Comparison of ENCODE assay signal across 9 cellular contexts in the genomic region with DNA sequence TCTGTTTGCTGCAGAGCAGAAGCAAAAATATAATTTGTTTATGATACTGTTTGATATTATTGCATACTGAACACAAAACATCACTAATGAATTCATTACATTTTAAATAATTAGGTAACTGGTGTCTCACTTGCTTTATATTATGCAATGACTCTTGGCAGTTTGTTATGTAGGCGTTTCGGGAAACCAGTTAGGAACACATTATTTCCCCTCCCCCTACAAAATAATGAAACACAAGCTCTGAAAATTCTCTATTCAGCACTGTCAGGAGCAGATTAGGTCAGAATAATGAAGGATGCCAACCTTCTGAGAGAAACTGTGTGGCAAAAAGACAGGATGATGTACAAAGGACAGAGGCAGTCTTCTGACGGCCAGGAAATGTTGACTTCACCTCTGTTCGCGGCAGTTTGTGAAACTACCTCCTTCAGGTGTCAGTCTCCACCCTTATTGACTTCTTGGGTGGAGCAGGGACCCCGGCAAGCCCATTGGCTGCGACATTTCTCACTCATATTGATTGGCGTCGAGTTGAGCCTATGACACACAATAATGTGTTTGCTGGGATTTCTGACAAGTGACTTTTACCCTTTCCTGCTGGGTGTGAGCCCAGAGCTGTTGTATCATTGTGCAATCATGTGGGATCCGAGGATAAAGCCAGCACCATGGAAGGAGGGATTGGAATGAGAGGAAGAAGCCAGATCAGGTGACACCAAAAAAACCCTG. TPM values are rescaled to one million over a fixed set of nuclear protein-coding genes. Genes with fewer than 3 reads are reported as not detected.
DNase-seq lines count a peak whose midpoint lies in the region; ATAC-seq and TF ChIP-seq lines count a peak whose summit lies in the region.
"Had no signal": no experiment of that assay in that cellular context is flagged by ENCODE, and none has a peak within 500 bp of the region (broad histone marks: within the 10 kb centered on the region; RNA-seq: fewer than 3 reads in every experiment).

No MANE protein-coding gene starts in this region.

- WGBS in heart left ventricle, 4 donors = 58 to 79% (median 71%) methylated on average over 10 of the region's 10 CpGs

- CTCF ChIA-PET in activated naive CD4-positive, alpha-beta T cell treated with anti-CD3 and anti-CD28 coated beads, Interleukin-2, amount 10 ng/mL, durations not matched to agents 7 days and 5 days (lab: Charles Lee) = interaction anchor here (1.0 kb wide), 1 partner anchor 32 kb away, joined by 3 read pairs; no protein-coding TSS in a partner anchor

- peak; percentile 84 for DNase-seq in AG08396 (ENCODE audit: low spot score)
- DNase-seq in activated naive CD4-positive, alpha-beta T cell treated with anti-CD3 and anti-CD28 coated beads, Interleukin-2, amount 10 ng/mL, durations not matched to agents 7 days and 5 days = peak; percentile 65
- peak in 4 of 5 donors; percentile 56 to 67 (median 61) for DNase-seq in heart left ventricle
- peak; percentile 91 for DNase-seq in renal cortical epithelial cell (ENCODE audit: low read depth)
- no peak for DNase-seq in activated T-helper 2 cell treated with anti-CD3 and anti-CD28 coated beads, Interferon-gamma antibody, Interleukin-2, Interleukin-4, amounts not matched to agents 10 μg/mL and 5 μg/mL and 100 μg/mL, durations not matched to agents 14 hours and 24 hours and 36 hours (ENCODE audit: low spot score)
- no peak for DNase-seq in stimulated activated CD4-positive, alpha-beta T cell treated with anti-CD3 and anti-CD28 coated beads, Interleukin-1b, Interleukin-23, amount 100 ng/mL, for 48 hours
- no peak for DNase-seq in endothelial cell (ENCODE audit: low spot score)

- no peak overlapping the region for H3K4me3 Mint-ChIP-seq in activated naive CD4-positive, alpha-beta T cell treated with anti-CD3 and anti-CD28 coated beads, Interleukin-2, amount 10 ng/mL, durations not matched to agents 7 days and 5 days
- H3K4me3 Mint-ChIP-seq in activated T-helper 2 cell treated with anti-CD3 and anti-CD28 coated beads, Interferon-gamma antibody, Interleukin-2, Interleukin-4, amounts not matched to agents 10 μg/mL and 5 μg/mL and 100 μg/mL, durations not matched to agents 14 hours and 24 hours and 36 hours (ENCODE audit: low read depth) = no peak overlapping the region
- no peak overlapping the region for H3K4me3 Mint-ChIP-seq in endothelial cell (ENCODE audit: unreplicated experiment)
- H3K4me3 Mint-ChIP-seq: activated naive CD8-positive, alpha-beta T cell had no signal

- no peaks in the 10 kb centered on the region for H3K36me3 Mint-ChIP-seq in activated naive CD4-positive, alpha-beta T cell treated with anti-CD3 and anti-CD28 coated beads, Interleukin-2, amount 10 ng/mL, durations not matched to agents 7 days and 5 days
- no peaks in the 10 kb centered on the region for H3K36me3 Mint-ChIP-seq in activated T-helper 2 cell treated with anti-CD3 and anti-CD28 coated beads, Interferon-gamma antibody, Interleukin-2, Interleukin-4, amounts not matched to agents 10 μg/mL and 5 μg/mL and 100 μg/mL, durations not matched to agents 14 hours and 24 hours and 36 hours (ENCODE audit: low read depth)
- H3K36me3 Mint-ChIP-seq in endothelial cell (ENCODE audit: low read depth, unreplicated experiment) = peaks cover 39% of the 10 kb centered on the region
- H3K36me3 Mint-ChIP-seq: activated naive CD8-positive, alpha-beta T cell had no signal

- H3K27ac Mint-ChIP-seq in activated naive CD4-positive, alpha-beta T cell treated with anti-CD3 and anti-CD28 coated beads, Interleukin-2, amount 10 ng/mL, durations not matched to agents 7 days and 5 days = peak overlapping the region; percentile 79
- no peak overlapping the region for H3K27ac Mint-ChIP-seq in activated T-helper 2 cell treated with anti-CD3 and anti-CD28 coated beads, Interferon-gamma antibody, Interleukin-2, Interleukin-4, amounts not matched to agents 10 μg/mL and 5 μg/mL and 100 μg/mL, durations not matched to agents 14 hours and 24 hours and 36 hours
- H3K27ac Mint-ChIP-seq in endothelial cell (ENCODE audit: unreplicated experiment) = no peak overlapping the region
- H3K27ac Mint-ChIP-seq: activated naive CD8-positive, alpha-beta T cell had no signal

- H3K27me3 ChIP-seq in heart left ventricle = no peaks in the 10 kb centered on the region

- peaks cover 0 to 22% (median 0%) of the 10 kb centered on the region in 9 donors for H3K36me3 ChIP-seq in heart left ventricle

- peaks cover 3% of the 10 kb centered on the region for H3K27me3 Mint-ChIP-seq in activated naive CD4-positive, alpha-beta T cell treated with anti-CD3 and anti-CD28 coated beads, Interleukin-2, amount 10 ng/mL, durations not matched to agents 7 days and 5 days
- H3K27me3 Mint-ChIP-seq in activated T-helper 2 cell treated with anti-CD3 and anti-CD28 coated beads, Interferon-gamma antibody, Interleukin-2, Interleukin-4, amounts not matched to agents 10 μg/mL and 5 μg/mL and 100 μg/mL, durations not matched to agents 14 hours and 24 hours and 36 hours (ENCODE audit: low read depth) = no peaks in the 10 kb centered on the region
- H3K27me3 Mint-ChIP-seq in endothelial cell (ENCODE audit: unreplicated experiment) = no peaks in the 10 kb centered on the region
- H3K27me3 Mint-ChIP-seq: activated naive CD8-positive, alpha-beta T cell had no signal

- intact Hi-C loops in heart left ventricle (cut with DNase I) = no loop called here
- intact Hi-C loops in activated T-helper 2 cell treated with anti-CD3 and anti-CD28 coated beads, Interferon-gamma antibody, Interleukin-2, Interleukin-4, amounts not matched to agents 10 μg/mL and 5 μg/mL and 100 μg/mL, durations not matched to agents 14 hours and 24 hours and 36 hours (cut with micrococcal nuclease) = no loop called here

- H3K4me1 Mint-ChIP-seq in activated naive CD4-positive, alpha-beta T cell treated with anti-CD3 and anti-CD28 coated beads, Interleukin-2, amount 10 ng/mL, durations not matched to agents 7 days and 5 days = peaks cover 17% of the 10 kb centered on the region
- no peaks in the 10 kb centered on the region for H3K4me1 Mint-ChIP-seq in activated T-helper 2 cell treated with anti-CD3 and anti-CD28 coated beads, Interferon-gamma antibody, Interleukin-2, Interleukin-4, amounts not matched to agents 10 μg/mL and 5 μg/mL and 100 μg/mL, durations not matched to agents 14 hours and 24 hours and 36 hours (ENCODE audit: low read depth)
- H3K4me1 Mint-ChIP-seq in endothelial cell (ENCODE audit: unreplicated experiment) = no peaks in the 10 kb centered on the region

- peak overlapping the region; percentile 18 to 88 (median 70) for H3K27ac ChIP-seq in heart left ventricle

- no peak for TF ChIP-seq CTCF in heart left ventricle (IDR thresholded peaks at IDR 0.05)
- TF ChIP-seq CTCF in endothelial cell (IDR thresholded peaks at IDR 0.05; ENCODE audit: unreplicated experiment) = no peak

- peaks cover 2% of the 10 kb centered on the region for H3K9me3 Mint-ChIP-seq in activated naive CD4-positive, alpha-beta T cell treated with anti-CD3 and anti-CD28 coated beads, Interleukin-2, amount 10 ng/mL, durations not matched to agents 7 days and 5 days
- no peaks in the 10 kb centered on the region for H3K9me3 Mint-ChIP-seq in activated T-helper 2 cell treated with anti-CD3 and anti-CD28 coated beads, Interferon-gamma antibody, Interleukin-2, Interleukin-4, amounts not matched to agents 10 μg/mL and 5 μg/mL and 100 μg/mL, durations not matched to agents 14 hours and 24 hours and 36 hours
- no peaks in the 10 kb centered on the region for H3K9me3 Mint-ChIP-seq in endothelial cell (ENCODE audit: unreplicated experiment)

- H3K4me3 ChIP-seq in heart left ventricle = no peak overlapping the region

- peaks cover 0 to 55% (median 25%) of the 10 kb centered on the region in 12 donors for H3K4me1 ChIP-seq in heart left ventricle

- no peak for TF ChIP-seq POLR2A in heart left ventricle (IDR thresholded peaks at IDR 0.05)

- no peaks in the 10 kb centered on the region for H3K9me3 ChIP-seq in heart left ventricle

- ATAC-seq in HG03342 (IDR thresholded peaks at IDR 0.05; ENCODE audit: unreplicated experiment) (peak; percentile 57), heart left ventricle (peak; percentile 6 to 49 (median 42))

RNA-seq across cellular contexts. Expression of a gene that starts 34.0 kb away (rescaled TPM):
- total RNA-seq in heart left ventricle (10 to 100 TPM in 2 of 9 donors, 1 to 10 TPM in 7; 3.3 to 22.7 (median 8.4) TPM), renal cortical epithelial cell (8.3 and 12.9 TPM in 2 replicates), endothelial cell (ENCODE audit: unreplicated experiment) (74.1 TPM)
- polyA plus RNA-seq in heart left ventricle = 1 to 10 TPM; 1.1 to 6.9 TPM
- 0.11 and 0.21 TPM in 2 replicates for total RNA-seq in activated T-helper 2 cell treated with anti-CD3 and anti-CD28 coated beads, Interferon-gamma antibody, Interleukin-2, Interleukin-4, amounts not matched to agents 10 μg/mL and 5 μg/mL and 100 μg/mL, durations not matched to agents 14 hours and 24 hours and 36 hours

Comparison
In these comparisons a context has a peak if more than half of its experiments do, and no peak if none do; other contexts are left out.
1. DNase-seq: peak in AG08396 (single experiment), activated naive CD4-positive, alpha-beta T cell treated with anti-CD3 and anti-CD28 coated beads, Interleukin-2, amount 10 ng/mL, durations not matched to agents 7 days and 5 days (single experiment), heart left ventricle (4 of 5) and renal cortical epithelial cell (single experiment); none in activated T-helper 2 cell treated with anti-CD3 and anti-CD28 coated beads, Interferon-gamma antibody, Interleukin-2, Interleukin-4, amounts not matched to agents 10 μg/mL and 5 μg/mL and 100 μg/mL, durations not matched to agents 14 hours and 24 hours and 36 hours (single experiment), stimulated activated CD4-positive, alpha-beta T cell treated with anti-CD3 and anti-CD28 coated beads, Interleukin-1b, Interleukin-23, amount 100 ng/mL, for 48 hours (single experiment) and endothelial cell (single experiment).